18 cellular contexts compared by ENCODE assay signal in genomic region chr1:28983509-28984310, GRCh38.
A peak's percentile ranks its signal among the peaks of the same experiment; 100 is the strongest.
DNase-seq lines count a peak whose midpoint lies in the region; ATAC-seq and TF ChIP-seq lines count a peak whose summit lies in the region.
"Had no signal": no experiment of that assay in that cellular context is flagged by ENCODE, and none has a peak within 500 bp of the region (broad histone marks: within the 10 kb centered on the region; RNA-seq: fewer than 3 reads in every experiment).

No MANE protein-coding gene starts in this region.

- in situ Hi-C loops in G401 (cut with HindIII; ENCODE audit: low sequenced_read_pairs): no loop called here
- in situ Hi-C loops in SK-MEL-5 (cut with HindIII; ENCODE audit: low pct_unique_long_range_greater_than_20kb, low sequenced_read_pairs): no loop called here

- CTCF ChIA-PET in naive thymus-derived CD4-positive, alpha-beta T cell (lab: Charles Lee): interaction anchor here (0.6 to 1.8 kb wide), 8 partner anchors 10 to 198 kb away, joined by 3 to 7 read pairs (median 4); no protein-coding TSS in a partner anchor

- peaks cover 28 to 83% (median 75%) of the 10 kb centered on the region in 7 donors for H3K4me1 Mint-ChIP-seq in naive thymus-derived CD4-positive, alpha-beta T cell

- H3K27me3 Mint-ChIP-seq in naive thymus-derived CD4-positive, alpha-beta T cell: no peaks in the 10 kb centered on the region
- H3K27me3 Mint-ChIP-seq: stimulated activated naive CD8-positive, alpha-beta T cell treated with anti-CD3 and anti-CD28 coated beads, Interleukin-15, amount 100 ng/mL, for 72 hours had no signal

- H3K4me1 ChIP-seq in heart left ventricle: peaks cover 0 to 34% (median 9%) of the 10 kb centered on the region in 12 donors
- H3K4me1 ChIP-seq in naive thymus-derived CD4-positive, alpha-beta T cell (ENCODE audit: control insufficient read depth in 2 of 2, insufficient read depth in 2 of 2, low read length in 2 of 2): peaks cover 0 to 16% of the 10 kb centered on the region in 2 donors
- H3K4me1 ChIP-seq: parathyroid adenoma had no signal

- ATAC-seq in heart left ventricle (peak; percentile 82 to 94 (median 85)), GM21423 (IDR thresholded peaks at IDR 0.05; ENCODE audit: unreplicated experiment) (no peak), HG03025 (IDR thresholded peaks at IDR 0.05; ENCODE audit: low FRiP score, unreplicated experiment) (no peak)
- ATAC-seq in naive thymus-derived CD4-positive, alpha-beta T cell: peak; percentile 38
- ATAC-seq: stimulated activated naive CD8-positive, alpha-beta T cell treated with anti-CD3 and anti-CD28 coated beads, Interleukin-15, amount 100 ng/mL, for 72 hours had no signal

- peaks cover 0 to 21% (median 14%) of the 10 kb centered on the region in 5 donors for H3K36me3 Mint-ChIP-seq in naive thymus-derived CD4-positive, alpha-beta T cell

- no peaks in the 10 kb centered on the region for H3K9me3 Mint-ChIP-seq in naive thymus-derived CD4-positive, alpha-beta T cell

- no peak for TF ChIP-seq POLR2A in heart left ventricle (IDR thresholded peaks at IDR 0.05)

- POLR2A ChIA-PET in naive thymus-derived CD4-positive, alpha-beta T cell (lab: Charles Lee): interaction anchor here (0.8 to 1.2 kb wide), 2 partner anchors 41 to 99 kb away, joined by 3 to 4 read pairs; no protein-coding TSS in a partner anchor

- no peaks in the 10 kb centered on the region for H3K9me3 ChIP-seq in heart left ventricle
- H3K9me3 ChIP-seq in naive thymus-derived CD4-positive, alpha-beta T cell (ENCODE audit: control insufficient read depth in 2 of 3, low read length in 3 of 3): no peaks in the 10 kb centered on the region
- H3K9me3 ChIP-seq: SJSA1 had no signal

- no peaks in the 10 kb centered on the region for H3K27me3 ChIP-seq in heart left ventricle
- H3K27me3 ChIP-seq in naive thymus-derived CD4-positive, alpha-beta T cell (ENCODE audit: control insufficient read depth in 2 of 2, insufficient read depth in 2 of 2, low read length in 2 of 2): no peaks in the 10 kb centered on the region
- H3K27me3 ChIP-seq: BLaER1 treated with 17β-estradiol and CSF1 and Interleukin-3, amounts not matched to agents 10 nM and 100 nM; SJSA1 had no signal

- peaks cover 0 to 9% (median 0%) of the 10 kb centered on the region in 9 donors for H3K36me3 ChIP-seq in heart left ventricle
- peaks cover 0 to 13% (median 6%) of the 10 kb centered on the region in 3 experiments for H3K36me3 ChIP-seq in naive thymus-derived CD4-positive, alpha-beta T cell (ENCODE audit: control insufficient read depth in 2 of 3, insufficient read depth in 3 of 3, low read length in 3 of 3)
- H3K36me3 ChIP-seq: SJSA1 had no signal

- H3K27ac Mint-ChIP-seq in naive thymus-derived CD4-positive, alpha-beta T cell: peak overlapping the region in 3 of 9 donors; percentile 19 to 77 (median 57)

- intact Hi-C loops in heart left ventricle (cut with DNase I): loop anchor here in 3 of 10 donors (2.0 to 5.0 kb wide), 3 partner anchors 95 to 99 kb away; no protein-coding TSS in a partner anchor
- intact Hi-C loops in naive thymus-derived CD4-positive, alpha-beta T cell (cut with micrococcal nuclease): loop anchor here in 1 of 2 donors (1.0 to 2.0 kb wide), 4 partner anchors 68 to 101 kb away; no protein-coding TSS in a partner anchor

- TF ChIP-seq CTCF in heart left ventricle (IDR thresholded peaks at IDR 0.05): peak in 7 of 12 donors; percentile 16 to 42 (median 24)
- TF ChIP-seq CTCF in GM10266 (IDR thresholded peaks at IDR 0.05; ENCODE audit: control insufficient read depth, insufficient read depth, low read depth, missing control alignments): no peak

- WGBS in heart left ventricle, 4 donors: 58 to 77% (median 73%) methylated on average over 11 to 15 of the region's 15 CpGs

- DNase-seq in G401 (ENCODE audit: low spot score) (peak; percentile 81), SK-MEL-5 (ENCODE audit: low read depth, low spot score) (peak; percentile 54), heart left ventricle (peak in 4 of 5 donors; percentile 40 to 78 (median 63)), middle frontal gyrus (ENCODE audit: extremely low spot score, low spot score) (no peak), GM10266 (ENCODE audit: extremely low spot score) (no peak)
- DNase-seq in naive thymus-derived CD4-positive, alpha-beta T cell: peak in 2 of 9 donors; percentile 13 to 34
- DNase-seq: activated gamma-delta T cell treated with Interleukin-2 at 50 U/mL for 16 hours; GF-D8; NCI-H1048; NCI-H748 treated with DMSO at 0.1 percent for 48 hours; stimulated activated CD4-positive, alpha-beta T cell treated with anti-CD3 and anti-CD28 coated beads, Interleukin-4, amount 100 ng/mL, for 4 hours; stimulated activated naive CD8-positive, alpha-beta T cell treated with anti-CD3 and anti-CD28 coated beads, Interleukin-15, amount 100 ng/mL, for 72 hours had no signal

- peak overlapping the region in 6 of 10 donors; percentile 16 to 45 (median 32) for H3K4me3 Mint-ChIP-seq in naive thymus-derived CD4-positive, alpha-beta T cell
- H3K4me3 Mint-ChIP-seq: stimulated activated naive CD8-positive, alpha-beta T cell treated with anti-CD3 and anti-CD28 coated beads, Interleukin-15, amount 100 ng/mL, for 72 hours had no signal

- H3K4me3 ChIP-seq in heart left ventricle: no peak overlapping the region
- H3K4me3 ChIP-seq in naive thymus-derived CD4-positive, alpha-beta T cell (ENCODE audit: low read length): no peak overlapping the region
- H3K4me3 ChIP-seq: SJSA1 had no signal

- peak overlapping the region in 10 of 12 donors; percentile 15 to 85 (median 66) for H3K27ac ChIP-seq in heart left ventricle
- H3K27ac ChIP-seq in naive thymus-derived CD4-positive, alpha-beta T cell (ENCODE audit: low read depth, low read length): no peak overlapping the region
- H3K27ac ChIP-seq: BLaER1 treated with 17β-estradiol and CSF1 and Interleukin-3, amounts not matched to agents 10 nM and 100 nM; HL-60; parathyroid adenoma; SJSA1 had no signal

Comparison
In these comparisons a context has a peak if more than half of its experiments do, and no peak if none do; other contexts are left out.
1. DNase-seq: peak in G401 (single experiment), SK-MEL-5 (single experiment) and heart left ventricle (4 of 5); none in middle frontal gyrus (single experiment) and GM10266 (single experiment).
2. ATAC-seq: peak in heart left ventricle (4 of 4) and naive thymus-derived CD4-positive, alpha-beta T cell (single experiment); none in GM21423 (single experiment) and HG03025 (single experiment).